ENCODE assay signal across 14 cellular contexts in genomic region chr4:40059362-40059761, GRCh38. TPM values are rescaled to one million over a fixed set of nuclear protein-coding genes. Genes with fewer than 3 reads are reported as not detected.
A peak's percentile ranks its signal among the peaks of the same experiment; 100 is the strongest.
DNase-seq lines count a peak whose midpoint lies in the region; ATAC-seq, FAIRE-seq and TF ChIP-seq lines count a peak whose summit lies in the region.
"Had no signal": no experiment of that assay in that cellular context is flagged by ENCODE, and none has a peak within 500 bp of the region (broad histone marks: within the 10 kb centered on the region; RNA-seq: fewer than 3 reads in every experiment).

No MANE protein-coding gene starts in this region.

- TF ChIP-seq EP300 in HepG2 (IDR thresholded peaks at IDR 0.05; ENCODE audit: low read depth in 2 of 2, low read length in 2 of 2) (no peak), HepG2 (CRISPR knock-in tag; IDR thresholded peaks at IDR 0.05; ENCODE audit: borderline replicate concordance) (no peak)

- H3K27ac Mint-ChIP-seq in stimulated activated naive CD8-positive, alpha-beta T cell treated with anti-CD3 and anti-CD28 coated beads, Interleukin-15, amount 100 ng/mL, for 72 hours, result no peak overlapping the region

- no peak for TF ChIP-seq POLR2A in HepG2 (IDR thresholded peaks at IDR 0.05; ENCODE audit: insufficient read depth in 1 of 2, low read depth in 2 of 2, low read length in 2 of 2)
- TF ChIP-seq POLR2A in right lobe of liver (IDR thresholded peaks at IDR 0.05), result no peak

- POLR2A ChIA-PET in HepG2 (lab: Yijun Ruan, JAX), result no interaction called here

- H3K4me1 Mint-ChIP-seq in stimulated activated naive CD8-positive, alpha-beta T cell treated with anti-CD3 and anti-CD28 coated beads, Interleukin-15, amount 100 ng/mL, for 72 hours, result peaks cover 42% of the 10 kb centered on the region

- H3K4me1 ChIP-seq in HepG2 (ENCODE audit: insufficient read depth, low read length) (peaks cover 29% of the 10 kb centered on the region), right lobe of liver (peaks cover 0 to 17% (median 0%) of the 10 kb centered on the region in 4 donors), iPS-18a (ENCODE audit: control insufficient read depth, low read depth, low read length) (peaks cover 17% of the 10 kb centered on the region)

- DNase-seq in HepG2 (ENCODE audit: low spot score) (no peak), right lobe of liver (no peak), amygdala (lab: John Stamatoyannopoulos, UW) (no peak), NCI-H1694 treated with DMSO at 0.1 percent for 48 hours (lab: John Stamatoyannopoulos, UW) (no peak)
- DNase-seq in stimulated activated naive CD8-positive, alpha-beta T cell treated with anti-CD3 and anti-CD28 coated beads, Interleukin-15, amount 100 ng/mL, for 72 hours, result no peak
- DNase-seq: NCI-H2227 treated with DMSO at 0.1 percent for 48 hours had no signal

- intact Hi-C loops in HepG2 (cut with micrococcal nuclease; ENCODE audit: unreplicated experiment) (loop anchor here (5.0 kb wide), 1 partner anchor 592 kb away; no protein-coding TSS in a partner anchor), right lobe of liver (cut with DNase I) (no loop called here)

- 83% methylated on average over 6 of the region's 6 CpGs for WGBS in HepG2 (ENCODE audit: low lambda C conversion rate)
- WGBS in right lobe of liver (ENCODE audit: insufficient coverage, low coverage, low lambda C conversion rate, missing lambda C conversion rate), result 94% methylated on average over 2 of the region's 6 CpGs

- no peaks in the 10 kb centered on the region for H3K27me3 Mint-ChIP-seq in stimulated activated naive CD8-positive, alpha-beta T cell treated with anti-CD3 and anti-CD28 coated beads, Interleukin-15, amount 100 ng/mL, for 72 hours

- peaks cover 35% of the 10 kb centered on the region for H3K79me2 ChIP-seq in HepG2 (ENCODE audit: insufficient read depth, low read length)

- no peak for FAIRE-seq in HepG2 (lab: Jason Lieb, UNC)
- FAIRE-seq: frontal cortex, H54 had no signal

- ATAC-seq in HepG2 (no peak), right lobe of liver (no peak), GM18868 (IDR thresholded peaks at IDR 0.05; ENCODE audit: unreplicated experiment) (no peak)
- ATAC-seq in stimulated activated naive CD8-positive, alpha-beta T cell treated with anti-CD3 and anti-CD28 coated beads, Interleukin-15, amount 100 ng/mL, for 72 hours, result no peak
- ATAC-seq: Panc1 had no signal

- H4K20me1 ChIP-seq in HepG2 (ENCODE audit: insufficient read depth, low read length), result no peaks in the 10 kb centered on the region; the same call in 1 of the 2 replicates

- TF ChIP-seq CTCF in HepG2 (CRISPR knock-in tag; IDR thresholded peaks at IDR 0.05) (no peak), right lobe of liver (IDR thresholded peaks at IDR 0.05) (no peak), VCaP (conservative IDR thresholded peaks at IDR 0.05) (no peak)

- no peaks in the 10 kb centered on the region for H3K9me3 Mint-ChIP-seq in stimulated activated naive CD8-positive, alpha-beta T cell treated with anti-CD3 and anti-CD28 coated beads, Interleukin-15, amount 100 ng/mL, for 72 hours

- CTCF ChIA-PET in HepG2 (lab: Yijun Ruan, JAX; ENCODE audit: low intra/inter-chr PET ratio, low total read pairs), result no interaction called here

- H3K27me3 ChIP-seq in HepG2 (ENCODE audit: control insufficient read depth in 1 of 2, insufficient read depth in 2 of 2, low read length in 2 of 2), result no peaks in the 10 kb centered on the region
- H3K27me3 ChIP-seq in right lobe of liver, result no peaks in the 10 kb centered on the region
- no peaks in the 10 kb centered on the region for H3K27me3 ChIP-seq in iPS-18a (ENCODE audit: control insufficient read depth, insufficient read depth, low read length)
- H3K27me3 ChIP-seq: suprapubic skin had no signal

- H3K4me3 ChIP-seq in HepG2 (replicated peaks in 1 of 3; ENCODE audit: insufficient read depth in 1 of 3, low read depth in 2 of 3, low read length in 3 of 3), result no peak overlapping the region
- no peak overlapping the region for H3K4me3 ChIP-seq in right lobe of liver
- peak overlapping the region; percentile 81 for H3K4me3 ChIP-seq in iPS-18a (ENCODE audit: low read length)

- no peaks in the 10 kb centered on the region for H3K9me3 ChIP-seq in HepG2 (ENCODE audit: low read length)
- H3K9me3 ChIP-seq in right lobe of liver, result no peaks in the 10 kb centered on the region
- H3K9me3 ChIP-seq in iPS-18a (ENCODE audit: control insufficient read depth, low read depth, low read length), result no peaks in the 10 kb centered on the region
- H3K9me3 ChIP-seq: neutrophil, suprapubic skin had no signal

- no peak for TF ChIP-seq RAD21 in HepG2 (CRISPR knock-in tag; IDR thresholded peaks at IDR 0.05)

- peaks cover 0 to 14% of the 10 kb centered on the region in 2 experiments; a peak in 2 of 5 replicates for H3K36me3 ChIP-seq in HepG2 (replicated peaks in 1 of 2; ENCODE audit: control insufficient read depth in 1 of 2, insufficient read depth in 2 of 2, low read length in 2 of 2)
- H3K36me3 ChIP-seq in right lobe of liver, result no peaks in the 10 kb centered on the region
- H3K36me3 ChIP-seq in iPS-18a (ENCODE audit: control insufficient read depth, low read depth, low read length), result peaks cover 12% of the 10 kb centered on the region
- H3K36me3 ChIP-seq: neutrophil, suprapubic skin had no signal

- peak overlapping the region; percentile 17 to 91 for H3K4me3 Mint-ChIP-seq in stimulated activated naive CD8-positive, alpha-beta T cell treated with anti-CD3 and anti-CD28 coated beads, Interleukin-15, amount 100 ng/mL, for 72 hours

- in situ Hi-C loops in HepG2 (cut with HindIII; ENCODE audit: extremely low pct_ligation_motif_present, low pct_unique_long_range_greater_than_20kb), result loop anchor here (10.0 kb wide), 1 partner anchor 255 kb away; no protein-coding TSS in a partner anchor

- H3K27ac ChIP-seq in HepG2 (ENCODE audit: extremely low read length, insufficient read depth, low read length), result no peak overlapping the region
- H3K27ac ChIP-seq in right lobe of liver, result no peak overlapping the region
- peak overlapping the region; percentile 100 for H3K27ac ChIP-seq in VCaP
- peak overlapping the region; percentile 4 for H3K27ac ChIP-seq in iPS-18a (ENCODE audit: low read length)
- H3K27ac ChIP-seq: neutrophil, suprapubic skin had no signal

- no peak overlapping the region for H3K9ac ChIP-seq in HepG2 (ENCODE audit: insufficient read depth, low read depth, low read length)
- no peak overlapping the region for H3K9ac ChIP-seq in iPS-18a (ENCODE audit: low read length)

- H3K4me2 ChIP-seq in HepG2 (ENCODE audit: low read depth, low read length), result peak overlapping the region; percentile 73; the same call in 1 of the 2 replicates

- BruUV-seq in HepG2 (replicated peaks; lab: Mats Ljungman, UMichigan), result no TSS peak

- H2AFZ ChIP-seq in HepG2 (ENCODE audit: low read length), result no peak overlapping the region

TF ChIP-seq in HepG2, 621 proteins besides CTCF, POLR2A, EP300 and RAD21 (continues in another document):
- TF ChIP-seq TRIM22 (IDR thresholded peaks at IDR 0.05), result no peak
- TF ChIP-seq ZBTB33 (CRISPR knock-in tag; IDR thresholded peaks at IDR 0.05), result no peak

RNA-seq across cellular contexts. Expression of gene N4BP2, which starts 2.7 kb away (rescaled TPM):
- total RNA-seq in HepG2 (2016; rRNA removed; fragmentation: Illumina TruSeq; extraction: Trizol) (12.9 and 22.8 TPM in 2 replicates), right lobe of liver (1 to 10 TPM; 4.2 to 8.0 (median 6.3) TPM)
- total RNA-seq in HepG2 (2016; cell fraction: cytosol; rRNA removed; fragmentation: Illumina TruSeq; extraction: Trizol; ENCODE audit: low read depth), result 3.1 TPM in 2 replicates
- total RNA-seq in HepG2 (2016; cell fraction: insoluble cytoplasmic fraction; rRNA removed; fragmentation: Illumina TruSeq; extraction: Trizol), result 11.9 and 22.9 TPM in 2 replicates
- 6.3 and 7.0 TPM in 2 replicates for total RNA-seq in HepG2 (2016; cell fraction: membrane; rRNA removed; fragmentation: Illumina TruSeq; extraction: Trizol)
- 15.9 and 18.7 TPM in 2 replicates for total RNA-seq in HepG2 (2016; cell fraction: nucleus; rRNA removed; fragmentation: Illumina TruSeq; extraction: Trizol)
- 4.1 and 5.6 TPM in 2 replicates for polyA plus RNA-seq in HepG2 (2011; rRNA removed)
- 1.6 and 2.5 TPM in 2 replicates for polyA plus RNA-seq in HepG2 (2011; cell fraction: cytosol; rRNA removed)
- polyA plus RNA-seq in HepG2 (2011; cell fraction: nucleus; rRNA removed), result 3.7 and 5.2 TPM in 2 replicates
- polyA plus RNA-seq in HepG2 (2012), result 6.2 and 7.5 TPM in 2 replicates
- 0.15 and 0.18 TPM in 2 replicates for polyA plus RNA-seq in HepG2 (2016; cell fraction: cytosol; fragmentation: Illumina TruSeq; extraction: Trizol; ENCODE audit: low read depth)
- 7.0 and 8.1 TPM in 2 replicates for polyA plus RNA-seq in HepG2 (2016; cell fraction: insoluble cytoplasmic fraction; fragmentation: Illumina TruSeq; extraction: Trizol; ENCODE audit: low read depth)
- polyA plus RNA-seq in HepG2 (2016; cell fraction: membrane; fragmentation: Illumina TruSeq; extraction: Trizol; ENCODE audit: low read depth), result 0.54 and 0.70 TPM in 2 replicates
- 10.3 and 11.2 TPM in 2 replicates for polyA plus RNA-seq in HepG2 (2016; cell fraction: nucleus; fragmentation: Illumina TruSeq; extraction: Trizol; ENCODE audit: insufficient read depth, low read depth)
- polyA minus RNA-seq in HepG2 (2011; rRNA and poly(A)+ RNA removed; ENCODE audit: low replicate concordance), result 3.3 and 6.7 TPM in 2 replicates
- polyA minus RNA-seq in HepG2 (2011; cell fraction: cytosol; rRNA and poly(A)+ RNA removed), result 11.8 and 15.6 TPM in 2 replicates
- 34.8 and 39.8 TPM in 2 replicates for polyA minus RNA-seq in HepG2 (2011; cell fraction: nucleus; rRNA and poly(A)+ RNA removed)

Comparison
In these comparisons a context has a peak if more than half of its experiments do, and no peak if none do; other contexts are left out.
1. H3K27ac ChIP-seq: peak in VCaP (single experiment) and iPS-18a (single experiment); none in HepG2 (single experiment) and right lobe of liver (0 of 3).